Comparison of ENCODE assay signal across 26 cellular contexts in genomic region chr7:41245916-41246315, GRCh38.
"Had no signal": no experiment of that assay in that cellular context is flagged by ENCODE, and none has a peak within 500 bp of the region (broad histone marks: within the 10 kb centered on the region; RNA-seq: fewer than 3 reads in every experiment).

No MANE protein-coding gene starts in this region.

- H3K9me3 ChIP-seq: adrenal gland, body of pancreas, colonic mucosa, esophagus squamous epithelium had no signal

- DNase-seq: activated CD4-positive, alpha-beta T cell treated with anti-CD3 and anti-CD28 coated beads for 1 hour; activated CD4-positive, alpha-beta T cell treated with anti-CD3 and anti-CD28 coated beads for 48 hours; activated CD4-positive, alpha-beta T cell treated with anti-CD3 and anti-CD28 coated beads, Interleukin-2, amount 50 U/mL, for 1 hour; activated CD4-positive, alpha-beta T cell treated with anti-CD3 and anti-CD28 coated beads, Interleukin-2, amount 50 U/mL, for 48 hours; activated CD8-positive, alpha-beta memory T cell treated with anti-CD3 and anti-CD28 coated beads, Interleukin-2, amount 10 ng/mL, durations not matched to agents 7 days and 5 days; activated CD8-positive, alpha-beta memory T cell treated with anti-CD3 and anti-CD28 coated beads, Interleukin-2, amount 50 U/mL, for 4 hours; activated CD8-positive, alpha-beta T cell treated with anti-CD3 and anti-CD28 coated beads for 36 hours; activated effector memory CD4-positive, alpha-beta T cell treated with anti-CD3 and anti-CD28 coated beads, Interleukin-2, amount 50 U/mL, for 16 hours; activated naive CD4-positive, alpha-beta T cell treated with anti-CD3 and anti-CD28 coated beads for 36 hours; activated naive CD8-positive, alpha-beta T cell treated with anti-CD3 and anti-CD28 coated beads for 36 hours; activated naive CD8-positive, alpha-beta T cell treated with anti-CD3 and anti-CD28 coated beads, Interleukin-2, amount 50 U/mL, for 24 hours; activated T-cell treated with anti-CD3 and anti-CD28 coated beads, Interleukin-2, amount 50 U/mL, for 1 hour; activated T-cell treated with anti-CD3 and anti-CD28 coated beads, Interleukin-2, amount 50 U/mL, for 48 hours; adrenal gland; amygdala; aorta; body of pancreas; central memory CD4-positive, alpha-beta T cell; cerebellar nuclear complex; colonic mucosa; effector CD8-positive, alpha-beta T cell; esophagus squamous epithelium; head of caudate nucleus; T-helper 2 cell had no signal

- H3K27me3 ChIP-seq: adrenal gland, body of pancreas, cardiac muscle cell, colonic mucosa, esophagus squamous epithelium had no signal

- H3K27ac ChIP-seq: adrenal gland, body of pancreas, cardiac muscle cell, colonic mucosa, esophagus squamous epithelium had no signal

- H3K4me3 ChIP-seq: adrenal gland, body of pancreas, cardiac muscle cell, colonic mucosa, esophagus squamous epithelium had no signal

- H3K36me3 ChIP-seq: adrenal gland, cardiac muscle cell, colonic mucosa, esophagus squamous epithelium had no signal

- ATAC-seq: activated CD8-positive, alpha-beta memory T cell treated with anti-CD3 and anti-CD28 coated beads, Interleukin-2, amount 10 ng/mL, durations not matched to agents 7 days and 5 days; activated CD8-positive, alpha-beta T cell treated with anti-CD3 and anti-CD28 coated beads for 36 hours; activated naive CD8-positive, alpha-beta T cell treated with anti-CD3 and anti-CD28 coated beads, Interleukin-2, amount 50 U/mL, for 24 hours; body of pancreas; WTC11 had no signal

- H3K4me1 ChIP-seq: adrenal gland, body of pancreas, colonic mucosa had no signal
